20 cellular contexts compared by ENCODE assay signal in genomic region chr16:27474041-27474440, GRCh38.
"Had no signal": no experiment of that assay in that cellular context is flagged by ENCODE, and none has a peak within 500 bp of the region (broad histone marks: within the 10 kb centered on the region; RNA-seq: fewer than 3 reads in every experiment).

No MANE protein-coding gene starts in this region.

- H3K27ac Mint-ChIP-seq: stimulated activated naive CD8-positive, alpha-beta T cell treated with anti-CD3 and anti-CD28 coated beads, Interleukin-15, Interleukin-2, amounts not matched to agents 100 ng/mL and 50 ng/mL, for 24 hours had no signal

- DNase-seq: cortex of kidney; effector memory CD8-positive, alpha-beta T cell; erythroblast; esophagus squamous epithelium; foreskin melanocyte; hypothalamus; immature natural killer cell; islet precursor cell; left ventricle myocardium superior; lower lobe of right lung; natural killer cell; psoas muscle; sigmoid colon; stimulated activated CD4-positive, alpha-beta T cell treated with anti-CD3 and anti-CD28 coated beads, Interleukin-4, amount 100 ng/mL, for 4 hours; stimulated activated naive B cell treated with anti-CD40 and anti-IgM and Interleukin-4, amounts not matched to agents 10 μg/mL and 1 μg/mL and 100 μg/mL, for 72 hours; upper lobe of left lung had no signal

- H3K9me3 Mint-ChIP-seq: effector memory CD8-positive, alpha-beta T cell; immature natural killer cell; natural killer cell; stimulated activated naive B cell treated with anti-CD40 and anti-IgM and Interleukin-4, amounts not matched to agents 10 μg/mL and 1 μg/mL and 100 μg/mL, for 72 hours; stimulated activated naive CD8-positive, alpha-beta T cell treated with anti-CD3 and anti-CD28 coated beads, Interleukin-15, Interleukin-2, amounts not matched to agents 100 ng/mL and 50 ng/mL, for 24 hours had no signal

- H3K4me1 Mint-ChIP-seq: immature natural killer cell had no signal

- FAIRE-seq: endometrium, urothelium cell line had no signal

- H3K27me3 Mint-ChIP-seq: effector memory CD8-positive, alpha-beta T cell; stimulated activated naive B cell treated with anti-CD40 and anti-IgM and Interleukin-4, amounts not matched to agents 10 μg/mL and 1 μg/mL and 100 μg/mL, for 72 hours; stimulated activated naive CD8-positive, alpha-beta T cell treated with anti-CD3 and anti-CD28 coated beads, Interleukin-15, Interleukin-2, amounts not matched to agents 100 ng/mL and 50 ng/mL, for 24 hours had no signal

- H3K4me3 Mint-ChIP-seq: effector memory CD8-positive, alpha-beta T cell; immature natural killer cell; natural killer cell; stimulated activated naive B cell treated with anti-CD40 and anti-IgM and Interleukin-4, amounts not matched to agents 10 μg/mL and 1 μg/mL and 100 μg/mL, for 72 hours; stimulated activated naive CD8-positive, alpha-beta T cell treated with anti-CD3 and anti-CD28 coated beads, Interleukin-15, Interleukin-2, amounts not matched to agents 100 ng/mL and 50 ng/mL, for 24 hours had no signal

- ATAC-seq: effector memory CD8-positive, alpha-beta T cell; left ventricle myocardium superior; lower lobe of right lung; natural killer cell; psoas muscle; right cardiac atrium had no signal
